Comparison of ENCODE assay signal across 9 cellular contexts in genomic region chr1:233614173-233614742, GRCh38. TPM values are rescaled to one million over a fixed set of nuclear protein-coding genes. Genes with fewer than 3 reads are reported as not detected.
DNase-seq lines count a peak whose midpoint lies in the region; ATAC-seq and TF ChIP-seq lines count a peak whose summit lies in the region.
"Had no signal": no experiment of that assay in that cellular context is flagged by ENCODE, and none has a peak within 500 bp of the region (broad histone marks: within the 10 kb centered on the region; RNA-seq: fewer than 3 reads in every experiment).

No MANE protein-coding gene starts in this region.

- TF ChIP-seq CTCF in OCI-LY3 (IDR thresholded peaks at IDR 0.05; ENCODE audit: low read depth, low read length) (no peak), mesothelial cell of epicardium (IDR thresholded peaks at IDR 0.05; ENCODE audit: unreplicated experiment) (no peak), uterus (IDR thresholded peaks at IDR 0.05) (no peak)

- intact Hi-C loops in uterus (cut with DNase I; ENCODE audit: low total_unique reads), result no loop called here

- no peaks in the 10 kb centered on the region for H4K20me1 ChIP-seq in OCI-LY3 (ENCODE audit: insufficient read depth, low read length)
- H4K20me1 ChIP-seq: BLaER1 treated with 17β-estradiol and CSF1 and Interleukin-3, amounts not matched to agents 10 nM and 100 nM had no signal

- H3K36me3 ChIP-seq in OCI-LY3 (replicated peaks; ENCODE audit: low read depth, low read length), result no peaks in the 10 kb centered on the region
- no peaks in the 10 kb centered on the region for H3K36me3 ChIP-seq in endocrine pancreas (ENCODE audit: control insufficient read depth, insufficient read depth, low read length)
- no peaks in the 10 kb centered on the region for H3K36me3 ChIP-seq in uterus
- H3K36me3 ChIP-seq: BLaER1 treated with 17β-estradiol and CSF1 and Interleukin-3, amounts not matched to agents 10 nM and 100 nM had no signal

- TF ChIP-seq POLR2A in uterus (IDR thresholded peaks at IDR 0.05), result no peak

- peaks cover 36% of the 10 kb centered on the region for H3K4me1 Mint-ChIP-seq in mesothelial cell of epicardium

- peak overlapping the region; percentile 89 for H3K27ac Mint-ChIP-seq in mesothelial cell of epicardium

- peak overlapping the region; percentile 37; the same call in 1 of the 2 replicates for H3K27ac ChIP-seq in OCI-LY3 (ENCODE audit: low read length)
- H3K27ac ChIP-seq in uterus, result peak overlapping the region; percentile 83 to 87
- H3K27ac ChIP-seq: BLaER1 treated with 17β-estradiol and CSF1 and Interleukin-3, amounts not matched to agents 10 nM and 100 nM had no signal

- H3K9me3 ChIP-seq in OCI-LY3 (ENCODE audit: insufficient read depth, low read length), result no peaks in the 10 kb centered on the region
- no peaks in the 10 kb centered on the region for H3K9me3 ChIP-seq in endocrine pancreas (ENCODE audit: control insufficient read depth, low read length)
- no peaks in the 10 kb centered on the region for H3K9me3 ChIP-seq in uterus

- peaks cover 4% of the 10 kb centered on the region for H3K36me3 Mint-ChIP-seq in mesothelial cell of epicardium

- H3K9me3 Mint-ChIP-seq in mesothelial cell of epicardium, result no peaks in the 10 kb centered on the region

- H3K27me3 ChIP-seq in OCI-LY3 (ENCODE audit: low read depth, low read length) (no peaks in the 10 kb centered on the region), endocrine pancreas (ENCODE audit: control insufficient read depth, insufficient read depth, low read length) (no peaks in the 10 kb centered on the region), uterus (no peaks in the 10 kb centered on the region)
- H3K27me3 ChIP-seq: BLaER1 treated with 17β-estradiol and CSF1 and Interleukin-3, amounts not matched to agents 10 nM and 100 nM had no signal

- H3K79me2 ChIP-seq in OCI-LY3 (ENCODE audit: low read length), result peaks cover 16% of the 10 kb centered on the region

- H3K4me3 ChIP-seq in OCI-LY3 (ENCODE audit: low read length), result peak overlapping the region; percentile 90
- peak overlapping the region; percentile 93 for H3K4me3 ChIP-seq in endocrine pancreas (ENCODE audit: control insufficient read depth, insufficient read depth, low read length)
- H3K4me3 ChIP-seq in uterus, result peak overlapping the region; percentile 65 to 69
- H3K4me3 ChIP-seq: BLaER1 treated with 17β-estradiol and CSF1 and Interleukin-3, amounts not matched to agents 10 nM and 100 nM had no signal

- peak overlapping the region; percentile 94 for H3K4me3 Mint-ChIP-seq in mesothelial cell of epicardium

- no peak overlapping the region; the same call in 1 of the 2 replicates for H2AFZ ChIP-seq in OCI-LY3 (ENCODE audit: low read depth, low read length)

- DNase-seq in NCI-H1436 (lab: John Stamatoyannopoulos, UW) (peak; percentile 31), NCI-H1436 treated with DMSO at 0.1 percent for 48 hours (lab: John Stamatoyannopoulos, UW) (no peak), mesothelial cell of epicardium (ENCODE audit: low spot score in 2 of 2, unreplicated experiment in 2 of 2) (peak; percentile 28 to 72), uterus (peak in 1 of 2 donors; percentile 32), activated gamma-delta T cell (lab: John Stamatoyannopoulos, UW) (no peak)

- H3K4me2 ChIP-seq in OCI-LY3 (ENCODE audit: low read length), result peak overlapping the region; percentile 76
- H3K4me2 ChIP-seq: BLaER1 treated with 17β-estradiol and CSF1 and Interleukin-3, amounts not matched to agents 10 nM and 100 nM had no signal

- H3K27me3 Mint-ChIP-seq in mesothelial cell of epicardium (ENCODE audit: low read depth), result peaks cover 5% of the 10 kb centered on the region

- H3K4me1 ChIP-seq in OCI-LY3 (ENCODE audit: low read length) (peaks cover 39% of the 10 kb centered on the region), endocrine pancreas (ENCODE audit: control insufficient read depth, insufficient read depth, low read length) (no peaks in the 10 kb centered on the region), uterus (no peaks in the 10 kb centered on the region)
- H3K4me1 ChIP-seq: BLaER1 treated with 17β-estradiol and CSF1 and Interleukin-3, amounts not matched to agents 10 nM and 100 nM had no signal

- peak; percentile 38 for ATAC-seq in GM21786 (IDR thresholded peaks at IDR 0.05; ENCODE audit: unreplicated experiment)

- H3K9ac ChIP-seq in OCI-LY3 (ENCODE audit: low read length) (peak overlapping the region; percentile 75), endocrine pancreas (ENCODE audit: control insufficient read depth, insufficient read depth, low read length) (peak overlapping the region; percentile 98)
- H3K9ac ChIP-seq: BLaER1 treated with 17β-estradiol and CSF1 and Interleukin-3, amounts not matched to agents 10 nM and 100 nM had no signal

RNA-seq across cellular contexts. Expression of gene KCNK1, which starts 0.4 kb away (rescaled TPM):
- total RNA-seq in mesothelial cell of epicardium (13.1 to 14.9 TPM (median 14.6 TPM) in 3 replicates), uterus (10 to 100 TPM in 2 of 4 donors, 1 to 10 TPM in 2; 1.0 to 17.1 (median 7.9) TPM)

Comparison
In these comparisons a context has a peak if more than half of its experiments do, and no peak if none do; other contexts are left out.
1. DNase-seq: peak in NCI-H1436 (single experiment) and mesothelial cell of epicardium (2 of 2); none in NCI-H1436 treated with DMSO at 0.1 percent for 48 hours (single experiment) and activated gamma-delta T cell (single experiment).
2. Peak in every context shown above with its lines, with median percentiles within 50 percentile points of each other: H3K4me3 ChIP-seq.